ENCODE assay signal across 10 cellular contexts in genomic region chr6:130933712-130934200, GRCh38.
A peak's percentile ranks its signal among the peaks of the same experiment; 100 is the strongest.
DNase-seq lines count a peak whose midpoint lies in the region; ATAC-seq, FAIRE-seq and TF ChIP-seq lines count a peak whose summit lies in the region.
"Had no signal": no experiment of that assay in that cellular context is flagged by ENCODE, and none has a peak within 500 bp of the region (broad histone marks: within the 10 kb centered on the region; RNA-seq: fewer than 3 reads in every experiment).

No MANE protein-coding gene starts in this region.

- TF ChIP-seq EP300 in tibial nerve (IDR thresholded peaks at IDR 0.05), result peak in 1 of 2 donors; percentile 70

- H3K4me3 ChIP-seq in choroid plexus epithelial cell (ENCODE audit: low read depth, low read length), result no peak overlapping the region
- H3K4me3 ChIP-seq in tibial nerve, result no peak overlapping the region
- no peak overlapping the region for H3K4me3 ChIP-seq in effector memory CD4-positive, alpha-beta T cell (ENCODE audit: insufficient read depth, low read depth, low read length, poor library complexity, severe bottlenecking)

- DNase-seq in HTR-8/SVneo (ENCODE audit: insufficient read length, low spot score) (no peak), choroid plexus epithelial cell (ENCODE audit: low read depth) (peak; percentile 70), left colon (no peak), tibial nerve (ENCODE audit: low spot score in 2 of 2) (no peak)
- no peak for DNase-seq in effector memory CD4-positive, alpha-beta T cell
- DNase-seq in stimulated activated CD8-positive, alpha-beta memory T cell treated with anti-CD3 and anti-CD28 coated beads, Interleukin-4, amount 100 ng/mL, for 48 hours, result no peak
- DNase-seq: DND-41, glutamatergic neuron, NCI-H2107 had no signal

- peak overlapping the region in 3 of 4 donors; percentile 45 to 84 (median 80) for H3K27ac ChIP-seq in tibial nerve
- no peak overlapping the region for H3K27ac ChIP-seq in effector memory CD4-positive, alpha-beta T cell (ENCODE audit: insufficient read depth, low read length, poor library complexity, severe bottlenecking)

- no peaks in the 10 kb centered on the region for H3K9me3 ChIP-seq in tibial nerve
- no peaks in the 10 kb centered on the region for H3K9me3 ChIP-seq in effector memory CD4-positive, alpha-beta T cell (ENCODE audit: control insufficient read depth, low read length)

- TF ChIP-seq CTCF in choroid plexus epithelial cell (conservative IDR thresholded peaks at IDR 0.05; ENCODE audit: low read depth, low read length) (no peak), tibial nerve (IDR thresholded peaks at IDR 0.05) (no peak)

- H3K4me1 ChIP-seq in tibial nerve, result peaks cover 0 to 91% (median 48%) of the 10 kb centered on the region in 4 donors
- H3K4me1 ChIP-seq in effector memory CD4-positive, alpha-beta T cell (ENCODE audit: control insufficient read depth, insufficient read depth, low read length, poor library complexity, severe bottlenecking), result no peaks in the 10 kb centered on the region

- peak; percentile 38 for ATAC-seq in left colon
- no peak for ATAC-seq in GM21367 (IDR thresholded peaks at IDR 0.05; ENCODE audit: unreplicated experiment)

- no peaks in the 10 kb centered on the region for H3K27me3 ChIP-seq in tibial nerve
- no peaks in the 10 kb centered on the region for H3K27me3 ChIP-seq in effector memory CD4-positive, alpha-beta T cell (replicated peaks; ENCODE audit: control insufficient read depth, insufficient read depth, low read length, poor library complexity, severe bottlenecking)

- no peaks in the 10 kb centered on the region for H3K36me3 ChIP-seq in tibial nerve
- H3K36me3 ChIP-seq in effector memory CD4-positive, alpha-beta T cell (ENCODE audit: control insufficient read depth, insufficient read depth, low read length), result no peaks in the 10 kb centered on the region

- TF ChIP-seq POLR2A in tibial nerve (IDR thresholded peaks at IDR 0.05), result no peak

- intact Hi-C loops in left colon (cut with DNase I, micrococcal nuclease), result no loop called here

- peak; percentile 77 for FAIRE-seq in HTR-8/SVneo (lab: Jason Lieb, UNC)

- WGBS in tibial nerve, 2 donors, result 20 to 42% methylated on average over 6 of the region's 6 CpGs
